ENCODE assay signal across 17 cellular contexts in genomic region chr3:24137354-24137753, GRCh38.
DNase-seq lines count a peak whose midpoint lies in the region; ATAC-seq and TF ChIP-seq lines count a peak whose summit lies in the region.
"Had no signal": no experiment of that assay in that cellular context is flagged by ENCODE, and none has a peak within 500 bp of the region (broad histone marks: within the 10 kb centered on the region; RNA-seq: fewer than 3 reads in every experiment).

No MANE protein-coding gene starts in this region.

- H3K27ac ChIP-seq in Karpas-422 (ENCODE audit: low read length) (peak overlapping the region; percentile 23; the same call in 1 of the 2 replicates), esophagus muscularis mucosa (replicated peaks in 1 of 4) (peak overlapping the region; percentile 73 to 82 (median 74)), psoas muscle (peak overlapping the region; percentile 74)
- H3K27ac ChIP-seq: KMS-11 had no signal

- WGBS in esophagus muscularis mucosa: 90% methylated on average over 3 of the region's 3 CpGs
- WGBS in psoas muscle, 3 donors: 92 to 98% (median 93%) methylated on average over 3 of the region's 3 CpGs

- no peaks in the 10 kb centered on the region for H3K27me3 Mint-ChIP-seq in type B pancreatic cell

- H2AFZ ChIP-seq in Karpas-422 (ENCODE audit: low read length): no peak overlapping the region

- no peak overlapping the region for H3K9ac ChIP-seq in Karpas-422 (ENCODE audit: low read length)
- H3K9ac ChIP-seq: KMS-11 had no signal

- H4K20me1 ChIP-seq in Karpas-422 (ENCODE audit: insufficient read depth, low read depth, low read length): no peaks in the 10 kb centered on the region

- peaks cover 17% of the 10 kb centered on the region for H3K4me1 Mint-ChIP-seq in type B pancreatic cell (ENCODE audit: unreplicated experiment)

- peaks cover 6% of the 10 kb centered on the region for H3K36me3 Mint-ChIP-seq in type B pancreatic cell

- no peaks in the 10 kb centered on the region for H3K36me3 ChIP-seq in Karpas-422 (ENCODE audit: insufficient read depth, low read length)
- H3K36me3 ChIP-seq in esophagus muscularis mucosa: peaks cover 0 to 25% (median 10%) of the 10 kb centered on the region in 4 donors
- peaks cover 0 to 28% of the 10 kb centered on the region in 2 donors for H3K36me3 ChIP-seq in psoas muscle (ENCODE audit: insufficient read depth in 1 of 2, low read depth in 1 of 2)
- H3K36me3 ChIP-seq: MG63 had no signal

- TF ChIP-seq CTCF in esophagus muscularis mucosa (IDR thresholded peaks at IDR 0.05): no peak
- no peak for TF ChIP-seq CTCF in psoas muscle (IDR thresholded peaks at IDR 0.05)
- TF ChIP-seq CTCF in type B pancreatic cell (conservative IDR thresholded peaks at IDR 0.05): no peak

- no peaks in the 10 kb centered on the region for H3K9me3 ChIP-seq in Karpas-422 (ENCODE audit: low read length)
- no peaks in the 10 kb centered on the region for H3K9me3 ChIP-seq in esophagus muscularis mucosa
- H3K9me3 ChIP-seq in psoas muscle: no peaks in the 10 kb centered on the region
- H3K9me3 ChIP-seq: Caco-2, MG63 had no signal

- H3K27ac Mint-ChIP-seq in type B pancreatic cell: peak overlapping the region; percentile 49
- H3K27ac Mint-ChIP-seq: HFFc6 had no signal

- H3K79me2 ChIP-seq in Karpas-422 (ENCODE audit: low read length): no peaks in the 10 kb centered on the region

- H3K9me3 Mint-ChIP-seq in type B pancreatic cell: no peaks in the 10 kb centered on the region
- H3K9me3 Mint-ChIP-seq: HFFc6 had no signal

- no peak for TF ChIP-seq POLR2A in esophagus muscularis mucosa (IDR thresholded peaks at IDR 0.05; ENCODE audit: low read depth)

- no peak for DNase-seq in Karpas-422
- DNase-seq in esophagus muscularis mucosa (ENCODE audit: extremely low spot score): peak; percentile 55
- no peak for DNase-seq in psoas muscle
- no peak for DNase-seq in type B pancreatic cell (ENCODE audit: extremely low spot score, unreplicated experiment)
- no peak for DNase-seq in NCI-H524 (lab: John Stamatoyannopoulos, UW)
- DNase-seq: ACHN, AML-193, Caco-2, HFFc6, MG63, NCI-H1694, NCI-H2227 treated with DMSO at 0.1 percent for 48 hours, NCI-H524 treated with DMSO at 0.1 percent for 48 hours, SIG-M5 had no signal

- H3K4me3 Mint-ChIP-seq in type B pancreatic cell: no peak overlapping the region
- H3K4me3 Mint-ChIP-seq: HFFc6 had no signal

- ATAC-seq in psoas muscle (no peak), GM18498 (IDR thresholded peaks at IDR 0.05; ENCODE audit: unreplicated experiment) (no peak), GM21576 (IDR thresholded peaks at IDR 0.05; ENCODE audit: unreplicated experiment) (no peak)

- no peak overlapping the region for H3K4me2 ChIP-seq in Karpas-422 (ENCODE audit: low read depth, low read length, poor library complexity, severe bottlenecking)
- H3K4me2 ChIP-seq: KMS-11 had no signal

- no peaks in the 10 kb centered on the region for H3K9me2 ChIP-seq in Karpas-422 (replicated peaks; ENCODE audit: insufficient read depth, low read length)

- peaks cover 32% of the 10 kb centered on the region for H3K4me1 ChIP-seq in Karpas-422 (ENCODE audit: low read length)
- peaks cover 29 to 76% (median 65%) of the 10 kb centered on the region in 4 donors for H3K4me1 ChIP-seq in esophagus muscularis mucosa
- H3K4me1 ChIP-seq in psoas muscle: peaks cover 48% of the 10 kb centered on the region

- no peak for TF ChIP-seq EP300 in esophagus muscularis mucosa (IDR thresholded peaks at IDR 0.05)

- intact Hi-C loops in esophagus muscularis mucosa (cut with DNase I) (no loop called here), psoas muscle (cut with DNase I) (no loop called here)

- no peak overlapping the region for H3K4me3 ChIP-seq in Karpas-422 (ENCODE audit: low read length)
- H3K4me3 ChIP-seq in esophagus muscularis mucosa: no peak overlapping the region
- H3K4me3 ChIP-seq in psoas muscle: no peak overlapping the region
- H3K4me3 ChIP-seq: MG63 had no signal

- no peaks in the 10 kb centered on the region for H3K27me3 ChIP-seq in Karpas-422 (ENCODE audit: low read length)
- no peaks in the 10 kb centered on the region for H3K27me3 ChIP-seq in esophagus muscularis mucosa
- no peaks in the 10 kb centered on the region for H3K27me3 ChIP-seq in psoas muscle (ENCODE audit: insufficient read depth in 3 of 3, low read length in 2 of 3)
- H3K27me3 ChIP-seq: MG63 had no signal

Comparison
In these comparisons a context has a peak if more than half of its experiments do, and no peak if none do; other contexts are left out.
1. H3K27ac ChIP-seq: peak in every context shown above with its lines; median percentile 74 in esophagus muscularis mucosa; 74 in psoas muscle; 23 in Karpas-422.